9 cellular contexts compared by ENCODE assay signal in genomic region chr6:113968472-113968871, GRCh38. TPM values are rescaled to one million over a fixed set of nuclear protein-coding genes. Genes with fewer than 3 reads are reported as not detected.
DNase-seq lines count a peak whose midpoint lies in the region; ATAC-seq, FAIRE-seq and TF ChIP-seq lines count a peak whose summit lies in the region.
"Had no signal": no experiment of that assay in that cellular context is flagged by ENCODE, and none has a peak within 500 bp of the region (broad histone marks: within the 10 kb centered on the region; RNA-seq: fewer than 3 reads in every experiment).

No MANE protein-coding gene starts in this region.

- peak overlapping the region; percentile 90 for H3K4me2 ChIP-seq in astrocyte (ENCODE audit: low read length)

- peaks cover 44% of the 10 kb centered on the region for H3K4me1 Mint-ChIP-seq in HFFc6 (ENCODE audit: low read depth)
- peaks cover 22% of the 10 kb centered on the region for H3K4me1 Mint-ChIP-seq in astrocyte (ENCODE audit: low read depth, unreplicated experiment)

- no peaks in the 10 kb centered on the region for H3K9me3 Mint-ChIP-seq in HFFc6
- no peaks in the 10 kb centered on the region for H3K9me3 Mint-ChIP-seq in astrocyte (ENCODE audit: unreplicated experiment)

- H3K27me3 ChIP-seq in AG04450 (ENCODE audit: control insufficient read depth, insufficient read depth, low read length) (no peaks in the 10 kb centered on the region), astrocyte (ENCODE audit: insufficient read depth, low read length) (no peaks in the 10 kb centered on the region), sigmoid colon (no peaks in the 10 kb centered on the region), upper lobe of right lung (no peaks in the 10 kb centered on the region)

- H3K4me1 ChIP-seq in astrocyte (ENCODE audit: insufficient read depth, low read length) (peaks cover 12% of the 10 kb centered on the region), mesodermal cell (ENCODE audit: control insufficient read depth, insufficient read depth, low read length, poor library complexity, severe bottlenecking) (peaks cover 4% of the 10 kb centered on the region), sigmoid colon (peaks cover 0 to 56% (median 44%) of the 10 kb centered on the region in 4 donors), upper lobe of right lung (peaks cover 9% of the 10 kb centered on the region)

- no peak for ATAC-seq in upper lobe of right lung
- no peak for ATAC-seq in HG03571 (IDR thresholded peaks at IDR 0.05; ENCODE audit: unreplicated experiment)

- CTCF ChIA-PET in AG04450 (lab: Charles Lee), result interaction anchor here (0.8 kb wide), 1 partner anchor 140 kb away, joined by 3 read pairs; no protein-coding TSS in a partner anchor

- FAIRE-seq in astrocyte (lab: Jason Lieb, UNC), result no peak

- H3K36me3 Mint-ChIP-seq in HFFc6 (ENCODE audit: low read depth) (no peaks in the 10 kb centered on the region), astrocyte (ENCODE audit: low read depth, unreplicated experiment) (no peaks in the 10 kb centered on the region)

- TF ChIP-seq POLR2A in sigmoid colon (IDR thresholded peaks at IDR 0.05), result no peak

- peak overlapping the region; percentile 96 for H3K9ac ChIP-seq in astrocyte (ENCODE audit: low read length)

- peaks cover 65% of the 10 kb centered on the region for H4K20me1 ChIP-seq in astrocyte (ENCODE audit: insufficient read depth, low read length)

- POLR2A ChIA-PET in AG04450 (lab: Yijun Ruan, JAX), result no interaction called here

- DNase-seq in AG04450 (ENCODE audit: low read depth, low spot score) (no peak), HFFc6 (no peak), astrocyte (ENCODE audit: low read depth) (no peak), NCI-H2029 treated with DMSO at 0.1 percent for 48 hours (lab: John Stamatoyannopoulos, UW) (no peak), sigmoid colon (no peak), upper lobe of right lung (no peak)
- DNase-seq: stimulated activated naive CD4-positive, alpha-beta T cell treated with Interleukin-2 at 50 U/mL for 16 hours had no signal

- H3K4me3 ChIP-seq in AG04450 (ENCODE audit: low read depth, low read length), result peak overlapping the region; percentile 90
- peak overlapping the region; percentile 82 for H3K4me3 ChIP-seq in astrocyte (ENCODE audit: insufficient read depth, low read depth, low read length)
- peak overlapping the region; percentile 99 for H3K4me3 ChIP-seq in mesodermal cell (ENCODE audit: extremely low read depth, insufficient read depth, low read length, poor library complexity, severe bottlenecking)
- no peak overlapping the region for H3K4me3 ChIP-seq in sigmoid colon
- no peak overlapping the region for H3K4me3 ChIP-seq in upper lobe of right lung

- TF ChIP-seq CTCF in AG04450 (IDR thresholded peaks at IDR 0.05; ENCODE audit: low read depth, low read length) (no peak), HFFc6 (IDR thresholded peaks at IDR 0.05) (no peak), astrocyte (IDR thresholded peaks at IDR 0.05; ENCODE audit: insufficient read depth, low read depth, low read length) (no peak), sigmoid colon (IDR thresholded peaks at IDR 0.05) (no peak), upper lobe of right lung (IDR thresholded peaks at IDR 0.05) (no peak)

- WGBS in mesodermal cell (ENCODE audit: insufficient coverage in 2 of 2), 2 experiments, result 29 to 57% methylated on average over 1 to 5 of the region's 6 CpGs
- whole genome bisulfite sequencing in sigmoid colon, 2 donors, result 26 to 67% methylated on average over 6 of the region's 6 CpGs

- peak overlapping the region; percentile 94 for H3K4me3 Mint-ChIP-seq in HFFc6
- H3K4me3 Mint-ChIP-seq in astrocyte (ENCODE audit: unreplicated experiment), result peak overlapping the region; percentile 93

- intact Hi-C loops in sigmoid colon (cut with DNase I) (no loop called here), upper lobe of right lung (cut with DNase I) (no loop called here)

- no peak for TF ChIP-seq EP300 in sigmoid colon (IDR thresholded peaks at IDR 0.05)

- H3K27ac Mint-ChIP-seq in HFFc6 (no peak overlapping the region), astrocyte (ENCODE audit: unreplicated experiment) (peak overlapping the region; percentile 8)

- H3K27me3 Mint-ChIP-seq in HFFc6 (ENCODE audit: insufficient read depth) (peaks cover 2% of the 10 kb centered on the region; the same call in 1 of the 2 replicates), astrocyte (ENCODE audit: low read depth, unreplicated experiment) (no peaks in the 10 kb centered on the region)

- H3K27ac ChIP-seq in AG04450 (ENCODE audit: low read depth, low read length), result no peak overlapping the region
- H3K27ac ChIP-seq in astrocyte (ENCODE audit: low read depth, low read length), result no peak overlapping the region
- no peak overlapping the region for H3K27ac ChIP-seq in mesodermal cell (ENCODE audit: low read depth, low read length, severe bottlenecking)
- no peak overlapping the region for H3K27ac ChIP-seq in sigmoid colon
- no peak overlapping the region for H3K27ac ChIP-seq in upper lobe of right lung

- no peak overlapping the region for H2AFZ ChIP-seq in astrocyte (ENCODE audit: low read depth, low read length)

- no peaks in the 10 kb centered on the region; the same call in 1 of the 2 replicates for H3K9me3 ChIP-seq in AG04450 (ENCODE audit: control insufficient read depth, insufficient read depth, low read length)
- H3K9me3 ChIP-seq in astrocyte (ENCODE audit: insufficient read depth, low read depth, low read length), result no peaks in the 10 kb centered on the region
- H3K9me3 ChIP-seq in mesodermal cell (ENCODE audit: control insufficient read depth, low read length), result no peaks in the 10 kb centered on the region
- no peaks in the 10 kb centered on the region for H3K9me3 ChIP-seq in sigmoid colon
- no peaks in the 10 kb centered on the region for H3K9me3 ChIP-seq in upper lobe of right lung

- peaks cover 78% of the 10 kb centered on the region for H3K79me2 ChIP-seq in astrocyte (ENCODE audit: insufficient read depth, low read length)

- H3K36me3 ChIP-seq in astrocyte (ENCODE audit: insufficient read depth, low read length) (no peaks in the 10 kb centered on the region), mesodermal cell (ENCODE audit: control insufficient read depth, insufficient read depth, low read length) (peaks cover 4% of the 10 kb centered on the region), sigmoid colon (no peaks in the 10 kb centered on the region), upper lobe of right lung (no peaks in the 10 kb centered on the region)

RNA-seq across cellular contexts. Expression of gene HDAC2, which starts 2.5 kb away (rescaled TPM):
- 171 and 242 TPM in 2 replicates for polyA plus RNA-seq in AG04450 (2011; rRNA removed)
- 101 and 219 TPM in 2 replicates for polyA minus RNA-seq in AG04450 (2011; rRNA and poly(A)+ RNA removed)
- 100 to 1,000 TPM in 4 of 6 experiments, 10 to 100 TPM in 2; 85.8 to 108 (median 103) TPM for total RNA-seq in HFFc6 (2021; fragmentation: NEBNext Ultra II Directional; extraction: Animal tissue kit (Norgen Biotek cat#: 25700))
- total RNA-seq in astrocyte, result 173 and 179 TPM in 2 replicates
- polyA plus RNA-seq in mesodermal cell (2013, experiment 1 of 2), result 329 TPM
- 365 TPM for polyA plus RNA-seq in mesodermal cell (2013, experiment 2 of 2)
- 10 to 100 TPM; 57.6 to 66.5 (median 64.7) TPM for total RNA-seq in sigmoid colon
- 10 to 100 TPM; 44.4 to 71.7 (median 56.9) TPM for polyA plus RNA-seq in sigmoid colon
- total RNA-seq in upper lobe of right lung, result 62.2 TPM

Comparison
In these comparisons a context has a peak if more than half of its experiments do, and no peak if none do; other contexts are left out.
1. H3K4me3 ChIP-seq: peak in AG04450 (single experiment), astrocyte (single experiment) and mesodermal cell (single experiment); none in sigmoid colon (0 of 4) and upper lobe of right lung (single experiment).